27 cellular contexts compared by ENCODE assay signal in the genomic region with DNA sequence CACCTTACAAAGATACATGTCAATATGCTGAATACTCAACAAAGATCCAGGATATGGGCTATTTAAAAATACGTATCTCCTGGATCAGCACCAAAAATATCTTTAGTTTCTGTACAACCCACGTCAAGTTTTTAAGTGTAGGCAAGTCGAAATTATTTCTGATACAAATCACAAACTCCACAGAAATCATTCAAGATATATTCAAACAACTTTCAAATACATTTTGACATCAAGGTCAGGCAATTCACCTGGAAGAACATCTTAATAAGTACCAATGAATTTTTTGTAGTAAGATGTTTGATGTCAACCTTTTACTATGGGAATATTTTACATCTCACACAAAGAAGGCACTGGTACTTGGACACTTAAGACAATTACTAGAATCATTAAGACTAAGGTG.
"Had no signal": no experiment of that assay in that cellular context is flagged by ENCODE, and none has a peak within 500 bp of the region (broad histone marks: within the 10 kb centered on the region; RNA-seq: fewer than 3 reads in every experiment).

No MANE protein-coding gene starts in this region.

- H3K27me3 Mint-ChIP-seq: naive thymus-derived CD4-positive, alpha-beta T cell; stimulated activated naive B cell treated with anti-CD40 and anti-IgM and Interleukin-4, amounts not matched to agents 10 μg/mL and 1 μg/mL and 100 μg/mL, for 72 hours; stimulated activated naive CD8-positive, alpha-beta T cell treated with anti-CD3 and anti-CD28 coated beads, Interleukin-15, Interleukin-2, amounts not matched to agents 100 ng/mL and 50 ng/mL, for 24 hours had no signal

- H3K4me1 ChIP-seq: neural progenitor cell, parathyroid adenoma, prostate gland, right lobe of liver, sigmoid colon, stomach, thyroid gland, tibial nerve, upper lobe of left lung, vagina had no signal

- H3K4me1 Mint-ChIP-seq: nephron; neural progenitor cell; stimulated activated effector memory CD8-positive, alpha-beta T cell treated with anti-CD3 and anti-CD28 coated beads, Interleukin-12 subunit alpha, Interleukin-12 subunit beta, amount 100 ng/mL, for 72 hours; stimulated activated naive B cell treated with anti-CD40 and anti-IgM and Interleukin-4, amounts not matched to agents 10 μg/mL and 1 μg/mL and 100 μg/mL, for 72 hours had no signal

- H3K9me3 Mint-ChIP-seq: naive thymus-derived CD4-positive, alpha-beta T cell; nephron; neural progenitor cell; stimulated activated effector memory CD8-positive, alpha-beta T cell treated with anti-CD3 and anti-CD28 coated beads, Interleukin-12 subunit alpha, Interleukin-12 subunit beta, amount 100 ng/mL, for 72 hours; stimulated activated naive B cell treated with anti-CD40 and anti-IgM and Interleukin-4, amounts not matched to agents 10 μg/mL and 1 μg/mL and 100 μg/mL, for 72 hours; stimulated activated naive CD8-positive, alpha-beta T cell treated with anti-CD3 and anti-CD28 coated beads, Interleukin-15, Interleukin-2, amounts not matched to agents 100 ng/mL and 50 ng/mL, for 24 hours had no signal

- DNase-seq: naive thymus-derived CD4-positive, alpha-beta T cell; occipital lobe; ovary; posterior cingulate gyrus; right cardiac atrium; right lobe of liver; sigmoid colon; small intestine; stimulated activated CD4-positive, alpha-beta T cell treated with anti-CD3 and anti-CD28 coated beads, Interleukin-15, amount 100 ng/mL, for 24 hours; stimulated activated CD4-positive, alpha-beta T cell treated with anti-CD3 and anti-CD28 coated beads, Interleukin-2, amount 100 ng/mL, for 24 hours; stimulated activated CD4-positive, alpha-beta T cell treated with anti-CD3 and anti-CD28 coated beads, Interleukin-2, amount 100 ng/mL, for 48 hours; stimulated activated CD4-positive, alpha-beta T cell treated with anti-CD3 and anti-CD28 coated beads, Interleukin-4, amount 100 ng/mL, for 24 hours; stimulated activated naive B cell treated with anti-CD40 and anti-IgM and Interleukin-4, amounts not matched to agents 10 μg/mL and 1 μg/mL and 100 μg/mL, for 72 hours; stimulated activated naive CD4-positive, alpha-beta T cell treated with Interleukin-2 at 50 U/mL for 16 hours; stomach; thyroid gland; trophoblast cell; upper lobe of left lung had no signal

- H3K4me3 ChIP-seq: neural progenitor cell, ovary, prostate gland, right lobe of liver, sigmoid colon, stomach, thoracic aorta, thyroid gland, tibial nerve, upper lobe of left lung, vagina had no signal

- H3K36me3 ChIP-seq: ovary, prostate gland had no signal

- ATAC-seq: naive thymus-derived CD4-positive, alpha-beta T cell; right cardiac atrium; right lobe of liver; stimulated activated effector memory CD8-positive, alpha-beta T cell treated with anti-CD3 and anti-CD28 coated beads, Interleukin-12 subunit alpha, Interleukin-12 subunit beta, amount 100 ng/mL, for 72 hours; stimulated activated naive B cell treated with anti-CD40 and anti-IgM and Interleukin-4, amounts not matched to agents 10 μg/mL and 1 μg/mL and 100 μg/mL, for 72 hours had no signal

- H3K4me3 Mint-ChIP-seq: naive thymus-derived CD4-positive, alpha-beta T cell; nephron; neural progenitor cell; stimulated activated effector memory CD8-positive, alpha-beta T cell treated with anti-CD3 and anti-CD28 coated beads, Interleukin-12 subunit alpha, Interleukin-12 subunit beta, amount 100 ng/mL, for 72 hours; stimulated activated naive B cell treated with anti-CD40 and anti-IgM and Interleukin-4, amounts not matched to agents 10 μg/mL and 1 μg/mL and 100 μg/mL, for 72 hours; stimulated activated naive CD8-positive, alpha-beta T cell treated with anti-CD3 and anti-CD28 coated beads, Interleukin-15, Interleukin-2, amounts not matched to agents 100 ng/mL and 50 ng/mL, for 24 hours had no signal

- H3K27ac Mint-ChIP-seq: nephron; neural progenitor cell; stimulated activated naive B cell treated with anti-CD40 and anti-IgM and Interleukin-4, amounts not matched to agents 10 μg/mL and 1 μg/mL and 100 μg/mL, for 72 hours; stimulated activated naive CD8-positive, alpha-beta T cell treated with anti-CD3 and anti-CD28 coated beads, Interleukin-15, Interleukin-2, amounts not matched to agents 100 ng/mL and 50 ng/mL, for 24 hours had no signal

- H3K9me3 ChIP-seq: ovary, prostate gland, right lobe of liver, sigmoid colon, stomach, thoracic aorta, thyroid gland, tibial nerve, upper lobe of left lung, vagina had no signal
